In genomic region chr1:63798284-63798683, GRCh38 we compare ENCODE assay signal across 21 cellular contexts.
"Had no signal": no experiment of that assay in that cellular context is flagged by ENCODE, and none has a peak within 500 bp of the region (broad histone marks: within the 10 kb centered on the region; RNA-seq: fewer than 3 reads in every experiment).

No MANE protein-coding gene starts in this region.

- H3K9me3 Mint-ChIP-seq: IgD-negative memory B cell had no signal

- H3K36me3 Mint-ChIP-seq: IgD-negative memory B cell had no signal

- H3K27ac ChIP-seq: HL-60, SJSA1, SK-N-MC had no signal

- H3K36me3 ChIP-seq: SJSA1 had no signal

- H3K27me3 ChIP-seq: SJSA1 had no signal

- H3K4me3 ChIP-seq: K562, SJSA1, SK-N-MC had no signal

- ATAC-seq: K562 had no signal

- H3K4me3 Mint-ChIP-seq: IgD-negative memory B cell had no signal

- H3K9me3 ChIP-seq: SJSA1 had no signal

- DNase-seq: MV-4-11, NCI-H1048, NCI-H1105, NCI-H1417, NCI-H1436 treated with DMSO at 0.1 percent for 48 hours, NCI-H1694, NCI-H187 treated with DMSO at 0.1 percent for 48 hours, NCI-H2029 treated with DMSO at 0.1 percent for 48 hours, NCI-H2227 treated with DMSO at 0.1 percent for 48 hours, NCI-H524, NCI-H526 treated with DMSO at 0.1 percent for 48 hours, NCI-H774, Right ventricle myocardium superior, RPMI8226, SIG-M5, SW 1271 had no signal

- H3K27ac Mint-ChIP-seq: IgD-negative memory B cell had no signal

- H3K4me1 Mint-ChIP-seq: IgD-negative memory B cell had no signal
